In the genomic region with DNA sequence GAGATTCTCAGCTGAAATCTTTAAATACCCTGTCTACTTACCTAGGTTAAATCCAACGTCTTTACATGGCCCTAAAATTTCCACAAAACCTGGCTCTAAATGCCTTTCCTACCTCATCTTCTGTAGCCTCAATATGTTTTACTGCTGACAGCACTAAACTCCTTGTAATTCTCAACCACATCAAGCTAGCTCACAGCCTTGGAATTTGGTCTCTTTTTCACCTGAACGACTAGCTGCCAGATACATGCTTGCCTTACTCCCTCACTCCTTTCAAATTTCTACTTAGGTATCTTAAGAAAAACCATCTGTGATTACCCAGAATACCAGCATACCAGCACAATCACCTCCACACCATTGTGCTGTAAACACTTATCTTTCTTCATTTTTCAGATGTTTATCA, we compare ENCODE assay signal across 21 cellular contexts.
DNase-seq lines count a peak whose midpoint lies in the region; TF ChIP-seq lines count a peak whose summit lies in the region.
"Had no signal": no experiment of that assay in that cellular context is flagged by ENCODE, and none has a peak within 500 bp of the region (broad histone marks: within the 10 kb centered on the region; RNA-seq: fewer than 3 reads in every experiment).

No MANE protein-coding gene starts in this region.

- H4K20me1 ChIP-seq in OCI-LY1 (ENCODE audit: insufficient read depth, low read length) = no peaks in the 10 kb centered on the region

- peaks cover 12% of the 10 kb centered on the region for H3K4me1 ChIP-seq in OCI-LY1 (ENCODE audit: insufficient read depth, low read length, severe bottlenecking)
- H3K4me1 ChIP-seq in endodermal cell (ENCODE audit: control insufficient read depth, insufficient read depth, low read length) = peaks cover 4% of the 10 kb centered on the region
- H3K4me1 ChIP-seq: SJCRH30 had no signal

- H3K4me3 Mint-ChIP-seq in endodermal cell = no peak overlapping the region
- H3K4me3 Mint-ChIP-seq: CD8-positive, alpha-beta T cell had no signal

- H3K36me3 Mint-ChIP-seq in endodermal cell (ENCODE audit: low read depth) = no peaks in the 10 kb centered on the region
- H3K36me3 Mint-ChIP-seq: CD8-positive, alpha-beta T cell had no signal

- H3K27me3 ChIP-seq in OCI-LY1 (ENCODE audit: insufficient read depth, low read length) (no peaks in the 10 kb centered on the region), endodermal cell (ENCODE audit: control insufficient read depth, insufficient read depth, low read length, poor library complexity, severe bottlenecking) (no peaks in the 10 kb centered on the region)
- H3K27me3 ChIP-seq: SJCRH30 had no signal

- H3K4me2 ChIP-seq in OCI-LY1 (ENCODE audit: low read length) = no peak overlapping the region

- DNase-seq in ELF-1 (ENCODE audit: low read depth, low spot score) (peak; percentile 5), endodermal cell (peak; percentile 38), left kidney (ENCODE audit: low read depth, low spot score) (peak; percentile 1), midbrain (lab: John Stamatoyannopoulos, UW) (no peak), DMS153 (lab: John Stamatoyannopoulos, UW) (no peak), NCI-H1105 treated with DMSO at 0.1 percent for 48 hours (lab: John Stamatoyannopoulos, UW) (no peak)
- no peak for DNase-seq in activated CD4-positive, alpha-beta T cell treated with anti-CD3 and anti-CD28 coated beads for 4 hours
- DNase-seq: AML-193; C1 segment of cervical spinal cord; CD8-positive, alpha-beta T cell; GF-D8; KBM-7; NCI-H1092 treated with DMSO at 0.1 percent for 48 hours; NCI-H146; NCI-H2029; NCI-H2227 treated with DMSO at 0.1 percent for 48 hours; NCI-H524 treated with DMSO at 0.1 percent for 48 hours; NCI-H82; OCI-M1; SJCRH30 had no signal

- H3K9me3 ChIP-seq in OCI-LY1 (ENCODE audit: low read length) (0 out of 2 replicates have a peak, but pooled peaks cover 4% of the 10 kb centered on the region), endodermal cell (ENCODE audit: control insufficient read depth, low read length) (no peaks in the 10 kb centered on the region)
- H3K9me3 ChIP-seq: SJCRH30 had no signal

- H2AFZ ChIP-seq in OCI-LY1 (ENCODE audit: low read length) = peak overlapping the region; percentile 84

- TF ChIP-seq CTCF in OCI-LY1 (IDR thresholded peaks at IDR 0.05; ENCODE audit: low read length) = no peak
- no peak for TF ChIP-seq CTCF in endodermal cell (conservative IDR thresholded peaks at IDR 0.05)

- peaks cover 24% of the 10 kb centered on the region for H3K4me1 Mint-ChIP-seq in endodermal cell

- no peaks in the 10 kb centered on the region for H3K27me3 Mint-ChIP-seq in endodermal cell (ENCODE audit: insufficient read depth)

- no peaks in the 10 kb centered on the region for H3K9me2 ChIP-seq in OCI-LY1 (ENCODE audit: low read depth, low read length)

- H3K9me3 Mint-ChIP-seq in endodermal cell = no peaks in the 10 kb centered on the region

- no peaks in the 10 kb centered on the region for H3K36me3 ChIP-seq in OCI-LY1 (ENCODE audit: insufficient read depth, low read length)
- no peaks in the 10 kb centered on the region for H3K36me3 ChIP-seq in endodermal cell (ENCODE audit: control insufficient read depth, insufficient read depth, low read length)
- H3K36me3 ChIP-seq: SJCRH30 had no signal

- H3K9ac ChIP-seq in OCI-LY1 (ENCODE audit: low read length) (no peak overlapping the region), endodermal cell (ENCODE audit: extremely low read depth, low read length, poor library complexity, severe bottlenecking) (no peak overlapping the region)

- WGBS in endodermal cell (ENCODE audit: insufficient coverage in 1 of 2, insufficient read length in 1 of 2), 2 experiments = 46 to 48% methylated on average over 2 of the region's 2 CpGs

- no peaks in the 10 kb centered on the region for H3F3A ChIP-seq in OCI-LY1 (ENCODE audit: insufficient read depth, low read length)

- no peak overlapping the region for H3K27ac ChIP-seq in OCI-LY1 (ENCODE audit: low read depth, low read length, poor library complexity, severe bottlenecking)
- H3K27ac ChIP-seq in endodermal cell (ENCODE audit: low read depth, low read length) = no peak overlapping the region
- H3K27ac ChIP-seq: SJCRH30 had no signal

- no peaks in the 10 kb centered on the region for H3K79me2 ChIP-seq in OCI-LY1 (ENCODE audit: insufficient read depth, low read length)

- H3K27ac Mint-ChIP-seq in endodermal cell = peak overlapping the region; percentile 26
- H3K27ac Mint-ChIP-seq: CD8-positive, alpha-beta T cell had no signal

- H3K4me3 ChIP-seq in OCI-LY1 (ENCODE audit: low read depth, low read length, poor library complexity, severe bottlenecking) (no peak overlapping the region), endodermal cell (ENCODE audit: low read length) (no peak overlapping the region)
- H3K4me3 ChIP-seq: SJCRH30 had no signal

Comparison
In these comparisons a context has a peak if more than half of its experiments do, and no peak if none do; other contexts are left out.
1. DNase-seq: peak in ELF-1 (single experiment), endodermal cell (single experiment) and left kidney (single experiment); none in midbrain (single experiment), DMS153 (single experiment), NCI-H1105 treated with DMSO at 0.1 percent for 48 hours (single experiment) and activated CD4-positive, alpha-beta T cell treated with anti-CD3 and anti-CD28 coated beads for 4 hours (0 of 2).